In the genomic region with DNA sequence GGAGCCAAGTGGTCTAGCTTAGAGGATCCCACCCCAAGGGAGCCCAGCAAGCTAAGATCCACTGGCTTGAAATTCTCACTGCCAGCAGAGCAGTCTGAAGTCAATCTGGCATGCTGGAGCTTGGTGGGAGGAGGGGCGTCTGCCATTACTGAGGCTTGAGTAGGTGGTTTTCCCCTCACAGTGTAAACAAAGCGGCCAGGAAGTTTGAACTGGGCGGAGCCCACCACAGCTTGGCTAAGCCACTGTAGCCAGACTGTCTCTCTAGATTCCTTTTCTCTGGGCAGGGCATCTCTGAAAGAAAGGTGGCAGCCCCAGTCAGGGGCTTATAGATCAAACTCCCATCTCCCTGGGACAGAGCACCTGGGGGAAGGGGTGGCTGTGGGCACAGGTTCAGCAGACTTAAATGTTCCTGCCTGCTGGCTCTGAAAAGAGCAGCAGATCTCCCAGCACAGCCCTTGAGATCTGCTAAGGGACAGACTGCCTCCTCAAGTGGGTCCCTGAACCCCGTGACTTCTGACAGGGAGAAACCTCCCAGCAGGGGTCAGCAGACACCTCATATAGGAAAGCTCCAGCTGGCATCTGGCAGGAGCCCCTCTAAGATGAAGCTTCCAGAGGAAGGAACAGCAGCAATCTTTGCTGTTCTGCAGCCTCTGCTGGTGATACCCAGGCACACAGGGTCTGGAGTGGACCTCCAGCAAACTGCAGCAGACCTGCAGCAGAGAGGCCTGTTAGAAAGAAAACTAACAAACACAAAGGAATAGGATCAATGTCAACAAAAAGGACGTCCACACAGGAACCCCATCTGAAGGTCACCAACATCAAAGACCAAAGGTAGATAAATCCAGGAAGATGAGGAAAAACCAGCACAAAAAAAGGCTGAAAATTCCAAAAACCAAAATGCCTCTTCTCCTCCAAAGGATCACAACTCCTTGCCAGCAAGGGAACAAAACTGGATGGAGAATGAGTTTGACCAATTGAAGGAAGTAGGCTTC, we compare ENCODE assay signal across 7 cellular contexts.
A peak's percentile ranks its signal among the peaks of the same experiment; 100 is the strongest.
DNase-seq lines count a peak whose midpoint lies in the region; FAIRE-seq and TF ChIP-seq lines count a peak whose summit lies in the region.
"Not testable (repeated sequence)": the region's sequence is repeated elsewhere in the genome, so short reads cannot be mapped to it uniquely, and the experiment has no call there.

No MANE protein-coding gene starts in this region.

- H3K4me1 ChIP-seq in MM.1S (ENCODE audit: low read length): peaks cover 13% of the 10 kb centered on the region

- not testable (repeated sequence) for H3K9me3 ChIP-seq in MM.1S (replicated peaks; ENCODE audit: insufficient read depth, low read length)

- H3K27ac Mint-ChIP-seq in activated naive CD4-positive, alpha-beta T cell treated with anti-CD3 and anti-CD28 coated beads for 36 hours: not testable (repeated sequence)

- H3K79me2 ChIP-seq in MM.1S (ENCODE audit: low read length): not testable (repeated sequence)

- not testable (repeated sequence) for H3K36me3 ChIP-seq in MM.1S (replicated peaks; ENCODE audit: insufficient read depth, low read length)

- peak overlapping the region; percentile 16; the same call in 1 of the 2 replicates for H3K9ac ChIP-seq in MM.1S (ENCODE audit: low read length)

- H3K4me3 Mint-ChIP-seq in activated naive CD4-positive, alpha-beta T cell treated with anti-CD3 and anti-CD28 coated beads for 36 hours: not testable (repeated sequence)

- not testable (repeated sequence) for H3F3A ChIP-seq in MM.1S (ENCODE audit: insufficient read depth, low read length)

- peak overlapping the region; percentile 53 for H2AFZ ChIP-seq in MM.1S (ENCODE audit: low read length)

- not testable (repeated sequence) for DNase-seq in GM12891 (ENCODE audit: insufficient read length, low spot score)
- DNase-seq in HFF-Myc (ENCODE audit: extremely low read depth, low read depth) (peak; percentile 2), MM.1S (peak; percentile 79), T-helper 2 cell (peak in 4 of 5 experiments; percentile 3 to 84 (median 15)), foreskin melanocyte (peak; percentile 7), posterior vena cava (ENCODE audit: low spot score) (peak; percentile 75)
- DNase-seq in activated naive CD4-positive, alpha-beta T cell treated with anti-CD3 and anti-CD28 coated beads for 36 hours: peak; percentile 64

- H4K20me1 ChIP-seq in MM.1S (ENCODE audit: insufficient read depth, low read length): not testable (repeated sequence)

- CTCF ChIA-PET in activated naive CD4-positive, alpha-beta T cell treated with anti-CD3 and anti-CD28 coated beads for 36 hours (lab: Charles Lee): interaction anchor here (0.5 to 1.5 kb wide), 7 partner anchors 12 to 837 kb away, joined by 3 to 5 read pairs (median 4); no protein-coding TSS in a partner anchor

- peak overlapping the region; percentile 45; the same call in 1 of the 2 replicates for H3K27ac ChIP-seq in MM.1S (ENCODE audit: low read length)

- TF ChIP-seq CTCF in HFF-Myc (IDR thresholded peaks at IDR 0.05; ENCODE audit: low read depth, low read length, missing control alignments) (peak; percentile 17), MM.1S (IDR thresholded peaks at IDR 0.05; ENCODE audit: low read length) (peak; percentile 50)

- H3K27me3 ChIP-seq in MM.1S (replicated peaks; ENCODE audit: insufficient read depth, low read length): not testable (repeated sequence)

- TF ChIP-seq POLR2A in GM12891 (IDR thresholded peaks at IDR 0.05; ENCODE audit: low read depth, low read length): not testable (repeated sequence)

- H3K4me2 ChIP-seq in MM.1S (ENCODE audit: low read depth, low read length): peak overlapping the region; percentile 59; the same call in 1 of the 2 replicates

- not testable (repeated sequence) for H3K9me2 ChIP-seq in MM.1S (replicated peaks; ENCODE audit: insufficient read depth, low read length)

- H3K27me3 Mint-ChIP-seq in activated naive CD4-positive, alpha-beta T cell treated with anti-CD3 and anti-CD28 coated beads for 36 hours (ENCODE audit: low read depth): not testable (repeated sequence)

- peak; percentile 66 for FAIRE-seq in GM12891 (lab: Jason Lieb, UNC)

- H3K9me3 Mint-ChIP-seq in activated naive CD4-positive, alpha-beta T cell treated with anti-CD3 and anti-CD28 coated beads for 36 hours: not testable (repeated sequence)

- intact Hi-C loops in activated naive CD4-positive, alpha-beta T cell treated with anti-CD3 and anti-CD28 coated beads for 36 hours (cut with micrococcal nuclease): loop anchor here (1.0 to 5.0 kb wide), 5 partner anchors 36 to 540 kb away; no protein-coding TSS in a partner anchor
- intact Hi-C loops in posterior vena cava (cut with DNase I): not testable (repeated sequence)

- H3K4me3 ChIP-seq in HFF-Myc (replicated peaks; ENCODE audit: low read depth, low read length): not testable (repeated sequence)
- 0 out of 2 replicates have a peak overlapping the region, but pooled peaks have one; percentile 22 for H3K4me3 ChIP-seq in MM.1S (ENCODE audit: low read length)

- not testable (repeated sequence) for H3K36me3 Mint-ChIP-seq in activated naive CD4-positive, alpha-beta T cell treated with anti-CD3 and anti-CD28 coated beads for 36 hours (ENCODE audit: low read depth)

- H3K4me1 Mint-ChIP-seq in activated naive CD4-positive, alpha-beta T cell treated with anti-CD3 and anti-CD28 coated beads for 36 hours (ENCODE audit: low read depth): peaks cover 25% of the 10 kb centered on the region
